1 cellular context compared by ENCODE assay signal in the genomic region with DNA sequence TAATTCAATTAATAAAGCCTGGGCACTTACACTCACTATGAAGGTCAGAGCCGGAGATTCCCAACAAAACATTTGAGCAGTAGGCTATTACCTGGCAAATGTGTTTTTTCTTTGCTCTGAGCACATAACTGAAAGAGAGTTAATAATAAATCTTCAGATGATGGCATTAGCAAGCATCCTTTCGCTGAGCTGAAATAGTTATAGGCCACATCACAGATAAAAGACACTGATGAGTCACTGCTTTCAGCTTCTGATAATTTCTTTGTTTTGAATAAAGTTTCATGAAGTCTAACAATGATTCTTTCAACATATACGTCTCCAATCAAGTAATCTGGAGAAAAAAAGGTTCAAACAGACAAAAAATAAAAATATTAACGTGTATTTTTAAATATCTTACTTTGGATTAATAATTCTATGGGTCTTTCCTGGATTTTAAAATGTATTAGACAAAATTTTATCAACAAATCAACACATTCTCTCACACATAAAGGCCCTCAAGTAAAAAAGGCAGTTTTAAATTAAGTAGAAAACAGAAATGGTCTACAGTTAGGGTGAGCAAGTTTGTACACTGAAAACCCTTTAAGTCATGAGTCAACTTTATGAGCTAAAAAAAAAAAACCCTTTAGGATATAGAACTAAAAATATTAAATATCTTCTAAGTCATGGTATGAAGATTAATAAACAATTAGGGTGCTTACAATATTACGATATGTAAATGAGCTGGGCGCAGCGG.
TF ChIP-seq lines count a peak whose summit lies in the region.

No MANE protein-coding gene starts in this region.

TF ChIP-seq in A549, 52 proteins besides CTCF, POLR2A, EP300 and RAD21:
- no peak for TF ChIP-seq NFE2L2 (conservative IDR thresholded peaks at IDR 0.05; ENCODE audit: low read length)
- no peak for TF ChIP-seq JUN (IDR thresholded peaks at IDR 0.05)
- TF ChIP-seq FOSL2 (IDR thresholded peaks at IDR 0.05), result no peak
- TF ChIP-seq FOSL2 (CRISPR knock-in tag; IDR thresholded peaks at IDR 0.05), result peak; percentile 66
- no peak for TF ChIP-seq GATA3 (IDR thresholded peaks at IDR 0.05; ENCODE audit: borderline replicate concordance)
